35 cellular contexts compared by ENCODE assay signal in genomic region chr1:180133193-180133592, GRCh38.
"Had no signal": no experiment of that assay in that cellular context is flagged by ENCODE, and none has a peak within 500 bp of the region (broad histone marks: within the 10 kb centered on the region; RNA-seq: fewer than 3 reads in every experiment).

No MANE protein-coding gene starts in this region.

- FAIRE-seq: astrocyte, bronchial epithelial cell, RCC 7860 had no signal

- DNase-seq: activated B cell treated with CpG ODN at 0.5 μM for 24 hours; activated CD4-positive, alpha-beta memory T cell treated with anti-CD3 and anti-CD28 coated beads for 36 hours; activated CD4-positive, alpha-beta T cell treated with anti-CD3 and anti-CD28 coated beads for 4 hours; activated CD4-positive, alpha-beta T cell treated with anti-CD3 and anti-CD28 coated beads, Interleukin-2, amount 50 U/mL, for 1 hour; activated CD4-positive, CD25-positive, alpha-beta regulatory T cell treated with anti-CD3 and anti-CD28 coated beads, Interleukin-2, amount 50 U/mL, for 72 hours; activated CD8-positive, alpha-beta memory T cell treated with anti-CD3 and anti-CD28 coated beads, Interleukin-2, amount 50 U/mL, for 4 hours; activated gamma-delta T cell treated with Interleukin-2 at 50 U/mL for 16 hours; activated naive CD4-positive, alpha-beta T cell treated with anti-CD3 and anti-CD28 coated beads for 36 hours; activated T-cell treated with anti-CD3 and anti-CD28 coated beads for 4 hours; activated T-cell treated with anti-CD3 and anti-CD28 coated beads, Interleukin-2, amount 50 U/mL, for 4 hours; adrenal gland; caudate nucleus; cerebellar nuclear complex; NCI-H1105; NCI-H1417 treated with DMSO at 0.1 percent for 48 hours; NCI-H1694; NCI-H1930; NCI-H2081 treated with DMSO at 0.1 percent for 48 hours; NCI-H226; NCI-H446 treated with DMSO at 0.1 percent for 48 hours; NCI-H524; NCI-H69; NK-92 treated with Interleukin-12 subunit alpha and Interleukin-12 subunit beta, amount 100 ng/mL, for 24 hours; PC-9; SW 1271; T-helper 1 cell; T-helper 2 cell; T-helper 9 cell had no signal

- H3K36me3 ChIP-seq: adrenal gland had no signal

- H2AFZ ChIP-seq: PC-9 had no signal

- H3K4me3 ChIP-seq: adrenal gland, PC-9 had no signal

- H3K9me3 ChIP-seq: adrenal gland had no signal

- H3K4me1 ChIP-seq: adrenal gland had no signal

- ATAC-seq: activated naive CD4-positive, alpha-beta T cell treated with anti-CD3 and anti-CD28 coated beads, Interleukin-2, amount 50 U/mL, for 72 hours; activated T-cell treated with anti-CD3 and anti-CD28 coated beads, Interleukin-2, amount 50 U/mL, for 4 hours; Right ventricle myocardium inferior had no signal

- H3K27ac ChIP-seq: adrenal gland, PC-9, RWPE1, VCaP had no signal

- H3K27me3 ChIP-seq: adrenal gland had no signal

- H3K4me2 ChIP-seq: PC-9 had no signal
